10 cellular contexts compared by ENCODE assay signal in the genomic region with DNA sequence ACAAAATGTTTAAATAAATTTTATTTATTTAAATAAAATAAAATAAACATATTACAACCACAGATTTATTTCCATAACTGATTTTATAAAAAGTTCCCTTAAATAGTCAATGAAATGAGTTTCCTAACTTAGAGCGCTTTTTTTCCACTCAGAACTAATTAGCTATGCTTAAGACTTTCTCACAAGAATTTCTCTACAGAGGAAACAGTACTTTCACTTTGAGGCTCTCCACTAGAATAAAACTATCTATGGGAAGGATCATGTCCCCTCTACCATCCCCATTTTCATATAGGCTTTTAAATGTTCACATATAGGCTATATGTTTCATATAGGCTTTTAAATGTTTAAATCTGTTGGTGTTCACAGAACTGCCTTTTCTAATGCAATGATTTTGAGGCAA. TPM values are rescaled to one million over a fixed set of nuclear protein-coding genes. Genes with fewer than 3 reads are reported as not detected.
DNase-seq lines count a peak whose midpoint lies in the region; ATAC-seq lines count a peak whose summit lies in the region.
"Had no signal": no experiment of that assay in that cellular context is flagged by ENCODE, and none has a peak within 500 bp of the region (broad histone marks: within the 10 kb centered on the region; RNA-seq: fewer than 3 reads in every experiment).

No MANE protein-coding gene starts in this region.

- peaks cover 2% of the 10 kb centered on the region for H3K36me3 Mint-ChIP-seq in activated naive CD4-positive, alpha-beta T cell treated with anti-CD3 and anti-CD28 coated beads, Interleukin-2, amount 50 U/mL, for 24 hours
- H3K36me3 Mint-ChIP-seq in activated naive CD8-positive, alpha-beta T cell treated with anti-CD3 and anti-CD28 coated beads for 36 hours = peaks cover 42% of the 10 kb centered on the region

- H3K27ac Mint-ChIP-seq in activated naive CD4-positive, alpha-beta T cell treated with anti-CD3 and anti-CD28 coated beads, Interleukin-2, amount 50 U/mL, for 24 hours = peak overlapping the region; percentile 90
- peak overlapping the region; percentile 81 for H3K27ac Mint-ChIP-seq in activated naive CD8-positive, alpha-beta T cell treated with anti-CD3 and anti-CD28 coated beads for 36 hours
- peak overlapping the region in 1 of 2 donors; percentile 88 for H3K27ac Mint-ChIP-seq in stimulated activated naive CD8-positive, alpha-beta T cell treated with anti-CD3 and anti-CD28 coated beads, Interleukin-15, amount 100 ng/mL, for 72 hours

- no peaks in the 10 kb centered on the region for H3K27me3 Mint-ChIP-seq in activated naive CD4-positive, alpha-beta T cell treated with anti-CD3 and anti-CD28 coated beads, Interleukin-2, amount 50 U/mL, for 24 hours
- no peaks in the 10 kb centered on the region for H3K27me3 Mint-ChIP-seq in activated naive CD8-positive, alpha-beta T cell treated with anti-CD3 and anti-CD28 coated beads for 36 hours
- no peaks in the 10 kb centered on the region for H3K27me3 Mint-ChIP-seq in stimulated activated naive CD8-positive, alpha-beta T cell treated with anti-CD3 and anti-CD28 coated beads, Interleukin-15, amount 100 ng/mL, for 72 hours

- no peaks in the 10 kb centered on the region for H3K9me3 Mint-ChIP-seq in activated naive CD4-positive, alpha-beta T cell treated with anti-CD3 and anti-CD28 coated beads, Interleukin-2, amount 50 U/mL, for 24 hours
- H3K9me3 Mint-ChIP-seq in activated naive CD8-positive, alpha-beta T cell treated with anti-CD3 and anti-CD28 coated beads for 36 hours = peaks cover 4% of the 10 kb centered on the region
- no peaks in the 10 kb centered on the region for H3K9me3 Mint-ChIP-seq in stimulated activated naive CD8-positive, alpha-beta T cell treated with anti-CD3 and anti-CD28 coated beads, Interleukin-15, amount 100 ng/mL, for 72 hours

- no peak for DNase-seq in activated naive CD4-positive, alpha-beta T cell treated with anti-CD3 and anti-CD28 coated beads, Interleukin-2, amount 50 U/mL, for 16 hours
- DNase-seq in activated naive CD8-positive, alpha-beta T cell treated with anti-CD3 and anti-CD28 coated beads for 36 hours = no peak
- DNase-seq in stimulated activated naive CD8-positive, alpha-beta T cell treated with anti-CD3 and anti-CD28 coated beads, Interleukin-15, amount 100 ng/mL, for 72 hours = no peak
- DNase-seq in NK-92 (lab: John Stamatoyannopoulos, UW; ENCODE audit: unreplicated experiment) (no peak), NCI-H2107 treated with DMSO at 0.1 percent for 48 hours (lab: John Stamatoyannopoulos, UW; ENCODE audit: unreplicated experiment) (no peak)
- no peak for DNase-seq in effector CD8-positive, alpha-beta T cell (lab: John Stamatoyannopoulos, UW)
- DNase-seq: NCI-H187 treated with DMSO at 0.1 percent for 48 hours, T-helper 9 cell had no signal

- H3K4me3 Mint-ChIP-seq in activated naive CD4-positive, alpha-beta T cell treated with anti-CD3 and anti-CD28 coated beads, Interleukin-2, amount 50 U/mL, for 24 hours = peak overlapping the region; percentile 68
- H3K4me3 Mint-ChIP-seq in activated naive CD8-positive, alpha-beta T cell treated with anti-CD3 and anti-CD28 coated beads for 36 hours = peak overlapping the region; percentile 2
- H3K4me3 Mint-ChIP-seq in stimulated activated naive CD8-positive, alpha-beta T cell treated with anti-CD3 and anti-CD28 coated beads, Interleukin-15, amount 100 ng/mL, for 72 hours = peak overlapping the region; percentile 44 to 72

- peaks cover 67% of the 10 kb centered on the region for H3K4me1 Mint-ChIP-seq in activated naive CD4-positive, alpha-beta T cell treated with anti-CD3 and anti-CD28 coated beads, Interleukin-2, amount 50 U/mL, for 24 hours
- H3K4me1 Mint-ChIP-seq in activated naive CD8-positive, alpha-beta T cell treated with anti-CD3 and anti-CD28 coated beads for 36 hours = peaks cover 56% of the 10 kb centered on the region
- peaks cover 52% of the 10 kb centered on the region for H3K4me1 Mint-ChIP-seq in stimulated activated naive CD8-positive, alpha-beta T cell treated with anti-CD3 and anti-CD28 coated beads, Interleukin-15, amount 100 ng/mL, for 72 hours

- ATAC-seq in HG03095 (IDR thresholded peaks at IDR 0.05; ENCODE audit: unreplicated experiment) = peak; percentile 42
- no peak for ATAC-seq in stimulated activated naive CD8-positive, alpha-beta T cell treated with anti-CD3 and anti-CD28 coated beads, Interleukin-15, amount 100 ng/mL, for 72 hours

RNA-seq across cellular contexts. Expression of gene DPH5, which starts 40.0 kb away (rescaled TPM):
- total RNA-seq in activated naive CD8-positive, alpha-beta T cell treated with anti-CD3 and anti-CD28 coated beads for 36 hours = 10 to 100 TPM; 65.0 to 70.8 TPM

Comparison
In these comparisons a context has a peak if more than half of its experiments do, and no peak if none do; other contexts are left out.
1. H3K4me3 Mint-ChIP-seq: peak in every context shown above with its lines; median percentile 68 in activated naive CD4-positive, alpha-beta T cell treated with anti-CD3 and anti-CD28 coated beads, Interleukin-2, amount 50 U/mL, for 24 hours; 58 in stimulated activated naive CD8-positive, alpha-beta T cell treated with anti-CD3 and anti-CD28 coated beads, Interleukin-15, amount 100 ng/mL, for 72 hours; 2 in activated naive CD8-positive, alpha-beta T cell treated with anti-CD3 and anti-CD28 coated beads for 36 hours.